ENCODE assay signal across 1 cellular context in genomic region chr6:14322841-14323240, GRCh38.
TF ChIP-seq lines count a peak whose summit lies in the region.

No MANE protein-coding gene starts in this region.

TF ChIP-seq in IMR-90, 13 proteins besides CTCF, POLR2A, EP300 and RAD21 (continued from another document):
- TF ChIP-seq USF2 (IDR thresholded peaks at IDR 0.05; ENCODE audit: low read depth, low read length) (no peak), FOS (IDR thresholded peaks at IDR 0.05; ENCODE audit: low read depth, low read length) (no peak), MAFK (IDR thresholded peaks at IDR 0.05; ENCODE audit: low read depth, low read length) (no peak), BHLHE40 (IDR thresholded peaks at IDR 0.05; ENCODE audit: low read depth, low read length) (no peak), RFX5 (IDR thresholded peaks at IDR 0.05; ENCODE audit: low read depth, low read length) (no peak), MXI1 (IDR thresholded peaks at IDR 0.05; ENCODE audit: borderline replicate concordance, low read depth, low read length) (no peak), CHD1 (IDR thresholded peaks at IDR 0.05; ENCODE audit: low read depth, low read length) (no peak), SMC3 (IDR thresholded peaks at IDR 0.05; ENCODE audit: low read depth, low read length) (no peak), ELK1 (IDR thresholded peaks at IDR 0.05; ENCODE audit: borderline replicate concordance, low read depth, low read length) (no peak), NFE2L2 (IDR thresholded peaks at IDR 0.05; ENCODE audit: low read depth, low read length) (no peak), MAZ (IDR thresholded peaks at IDR 0.05; ENCODE audit: borderline replicate concordance, low read depth, low read length) (no peak), RCOR1 (IDR thresholded peaks at IDR 0.05; ENCODE audit: insufficient replicate concordance, low read length) (no peak)
